Comparison of ENCODE assay signal across 8 cellular contexts in genomic region chr7:43729214-43729923, GRCh38. TPM values are rescaled to one million over a fixed set of nuclear protein-coding genes. Genes with fewer than 3 reads are reported as not detected.
DNase-seq lines count a peak whose midpoint lies in the region; ATAC-seq, FAIRE-seq and TF ChIP-seq lines count a peak whose summit lies in the region.

Gene COA1 (minus strand): TSS chr7:43729523. CDS start chr7:43648614, 80,909 bp downstream.

- H3K4me3 ChIP-seq in DOHH2 (ENCODE audit: low read length) (peak within 1 kb of the TSS; percentile 88), esophagus squamous epithelium (peak within 1 kb of the TSS; percentile 72 to 96 (median 76))

- H3K27me3 Mint-ChIP-seq in activated T-cell treated with anti-CD3 and anti-CD28 coated beads, Interleukin-2, amount 50 U/mL, for 72 hours (ENCODE audit: low read depth): no peaks in the 10 kb centered on the region

- peak within 1 kb of the TSS; percentile 94 for H3K4me3 Mint-ChIP-seq in activated T-cell treated with anti-CD3 and anti-CD28 coated beads, Interleukin-2, amount 50 U/mL, for 72 hours

- peaks cover 1 to 7% of the 10 kb centered on the region in 2 donors for H3K36me3 Mint-ChIP-seq in activated T-cell treated with anti-CD3 and anti-CD28 coated beads, Interleukin-2, amount 50 U/mL, for 72 hours (ENCODE audit: insufficient read depth in 2 of 2)

- no peaks in the 10 kb centered on the region for H3K9me3 Mint-ChIP-seq in activated T-cell treated with anti-CD3 and anti-CD28 coated beads, Interleukin-2, amount 50 U/mL, for 72 hours

- intact Hi-C loops in esophagus squamous epithelium (cut with DNase I): loop anchor here (10.0 kb wide), 1 partner anchor 105 kb away; no protein-coding TSS in a partner anchor

- peaks cover 58% of the 10 kb centered on the region for H3K4me1 Mint-ChIP-seq in activated T-cell treated with anti-CD3 and anti-CD28 coated beads, Interleukin-2, amount 50 U/mL, for 72 hours (ENCODE audit: low read depth)

- H3K9me3 ChIP-seq in DOHH2 (ENCODE audit: control insufficient read depth, insufficient read depth, low read length) (no peaks in the 10 kb centered on the region), KOPT-K1 (ENCODE audit: insufficient read depth, low read length, poor library complexity, severe bottlenecking) (no peaks in the 10 kb centered on the region), esophagus squamous epithelium (no peaks in the 10 kb centered on the region)

- no peaks in the 10 kb centered on the region for H3F3A ChIP-seq in DOHH2 (ENCODE audit: control insufficient read depth, insufficient read depth)

- peak; percentile 85 for DNase-seq in RCC 7860 (ENCODE audit: low spot score)
- DNase-seq in activated T-cell treated with anti-CD3 and anti-CD28 coated beads, Interleukin-2, amount 50 U/mL, for 72 hours: peak; percentile 85 to 86
- DNase-seq in esophagus squamous epithelium (lab: John Stamatoyannopoulos, UW): peak; percentile 42
- DNase-seq in myocyte (ENCODE audit: low read depth): peak; percentile 96
- DNase-seq in stimulated activated CD8-positive, alpha-beta memory T cell treated with anti-CD3 and anti-CD28 coated beads, Interleukin-7, amount 100 ng/mL, for 4 hours (ENCODE audit: low read depth in 2 of 2): peak; percentile 72 to 77

- H3K27ac Mint-ChIP-seq in activated T-cell treated with anti-CD3 and anti-CD28 coated beads, Interleukin-2, amount 50 U/mL, for 72 hours: peak within 1 kb of the TSS; percentile 85

- H3K36me3 ChIP-seq in DOHH2 (ENCODE audit: control insufficient read depth, low read length) (peaks cover 11% of the 10 kb centered on the region; the same call in 1 of the 2 replicates), KOPT-K1 (ENCODE audit: insufficient read depth, low read length) (0 out of 2 replicates have a peak, but pooled peaks cover 7% of the 10 kb centered on the region), esophagus squamous epithelium (no peaks in the 10 kb centered on the region)

- peaks cover 50% of the 10 kb centered on the region for H3K79me2 ChIP-seq in DOHH2 (ENCODE audit: control insufficient read depth, low read length)

- no peaks in the 10 kb centered on the region for H4K20me1 ChIP-seq in DOHH2 (ENCODE audit: control insufficient read depth, insufficient read depth, low read depth, low read length)

- H3K27me3 ChIP-seq in DOHH2 (ENCODE audit: control insufficient read depth, low read length): no peaks in the 10 kb centered on the region
- H3K27me3 ChIP-seq in esophagus squamous epithelium: no peaks in the 10 kb centered on the region

- TF ChIP-seq POLR2A in esophagus squamous epithelium (IDR thresholded peaks at IDR 0.05): peak in 1 of 4 donors; percentile 37

- FAIRE-seq in RCC 7860 (lab: Jason Lieb, UNC): peak; percentile 52

- peak; percentile 38 for TF ChIP-seq CTCF in DOHH2 (IDR thresholded peaks at IDR 0.05; ENCODE audit: low read depth, low read length, poor library complexity, severe bottlenecking)
- peak in 1 of 6 experiments; percentile 32 for TF ChIP-seq CTCF in esophagus squamous epithelium (IDR thresholded peaks at IDR 0.05)

- H3K4me2 ChIP-seq in DOHH2 (ENCODE audit: low read length): peak within 1 kb of the TSS; percentile 74

- WGBS in esophagus squamous epithelium, 2 donors: 0 to 1% methylated on average over 19 to 39 of the region's 66 CpGs

- H3K9me2 ChIP-seq in DOHH2 (replicated peaks; ENCODE audit: control insufficient read depth, low read length): no peaks in the 10 kb centered on the region

- H3K4me1 ChIP-seq in DOHH2 (ENCODE audit: control insufficient read depth, low read length) (peaks cover 29% of the 10 kb centered on the region), esophagus squamous epithelium (peaks cover 0 to 51% (median 5%) of the 10 kb centered on the region in 3 donors)

- H3K27ac ChIP-seq in DOHH2 (ENCODE audit: low read depth, low read length) (peak within 1 kb of the TSS; percentile 37), KOPT-K1 (ENCODE audit: low read depth, low read length, poor library complexity, severe bottlenecking) (peak within 1 kb of the TSS; percentile 71), esophagus squamous epithelium (peak within 1 kb of the TSS; percentile 80 to 92 (median 87))

- peak; percentile 82 for ATAC-seq in GM21786 (IDR thresholded peaks at IDR 0.05; ENCODE audit: unreplicated experiment)
- ATAC-seq in activated T-cell treated with anti-CD3 and anti-CD28 coated beads, Interleukin-2, amount 50 U/mL, for 72 hours (replicated peaks in 1 of 2): peak; percentile 96 to 97

RNA-seq across cellular contexts. Expression of gene COA1, which starts in this region (rescaled TPM):
- total RNA-seq in activated T-cell treated with anti-CD3 and anti-CD28 coated beads, Interleukin-2, amount 50 U/mL, for 72 hours: 100 to 1,000 TPM in 1 of 2 donors, 10 to 100 TPM in 1; 85.4 to 106 TPM
- total RNA-seq in esophagus squamous epithelium (10 to 100 TPM; 20.5 to 59.1 (median 42.3) TPM), myocyte (65.0 and 77.8 TPM in 2 replicates)
- 79.6 TPM for polyA plus RNA-seq in myocyte (2012)

Comparison
In these comparisons a context has a peak if more than half of its experiments do, and no peak if none do; other contexts are left out.
1. Peak in every context shown above with its lines: DNase-seq, ATAC-seq, H3K4me3 ChIP-seq and H3K27ac ChIP-seq.
2. H3K27ac ChIP-seq: peak in every context shown above with its lines; median percentile 87 in esophagus squamous epithelium; 71 in KOPT-K1; 37 in DOHH2.
3. DNase-seq: peak in every context shown above with its lines; median percentile 96 in myocyte; 86 in activated T-cell treated with anti-CD3 and anti-CD28 coated beads, Interleukin-2, amount 50 U/mL, for 72 hours; 85 in RCC 7860; 74 in stimulated activated CD8-positive, alpha-beta memory T cell treated with anti-CD3 and anti-CD28 coated beads, Interleukin-7, amount 100 ng/mL, for 4 hours; 42 in esophagus squamous epithelium.